ENCODE assay signal across 1 cellular context in the genomic region with DNA sequence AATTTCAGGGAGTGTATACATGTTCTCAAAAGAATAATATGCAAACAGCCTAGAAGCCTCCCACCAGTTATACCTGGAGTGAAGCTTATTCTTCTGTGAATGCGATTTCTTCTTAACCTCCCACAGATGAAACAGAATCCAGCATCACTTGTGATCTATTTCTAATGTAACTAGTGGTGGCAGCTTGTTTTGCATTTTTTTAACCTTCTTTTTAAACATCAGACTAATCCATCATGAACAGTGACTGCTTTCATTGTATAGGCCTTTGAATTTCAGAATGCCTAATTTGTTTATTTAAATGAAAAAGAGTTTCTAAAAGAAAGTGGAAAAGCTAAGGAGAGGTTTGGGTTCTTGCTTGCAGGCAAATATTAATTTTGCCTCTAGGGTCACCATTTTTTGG.
TF ChIP-seq lines count a peak whose summit lies in the region.

No MANE protein-coding gene starts in this region.

TF ChIP-seq in GM23338, 12 proteins besides CTCF, POLR2A, EP300 and RAD21:
- TF ChIP-seq, protein P1, sequence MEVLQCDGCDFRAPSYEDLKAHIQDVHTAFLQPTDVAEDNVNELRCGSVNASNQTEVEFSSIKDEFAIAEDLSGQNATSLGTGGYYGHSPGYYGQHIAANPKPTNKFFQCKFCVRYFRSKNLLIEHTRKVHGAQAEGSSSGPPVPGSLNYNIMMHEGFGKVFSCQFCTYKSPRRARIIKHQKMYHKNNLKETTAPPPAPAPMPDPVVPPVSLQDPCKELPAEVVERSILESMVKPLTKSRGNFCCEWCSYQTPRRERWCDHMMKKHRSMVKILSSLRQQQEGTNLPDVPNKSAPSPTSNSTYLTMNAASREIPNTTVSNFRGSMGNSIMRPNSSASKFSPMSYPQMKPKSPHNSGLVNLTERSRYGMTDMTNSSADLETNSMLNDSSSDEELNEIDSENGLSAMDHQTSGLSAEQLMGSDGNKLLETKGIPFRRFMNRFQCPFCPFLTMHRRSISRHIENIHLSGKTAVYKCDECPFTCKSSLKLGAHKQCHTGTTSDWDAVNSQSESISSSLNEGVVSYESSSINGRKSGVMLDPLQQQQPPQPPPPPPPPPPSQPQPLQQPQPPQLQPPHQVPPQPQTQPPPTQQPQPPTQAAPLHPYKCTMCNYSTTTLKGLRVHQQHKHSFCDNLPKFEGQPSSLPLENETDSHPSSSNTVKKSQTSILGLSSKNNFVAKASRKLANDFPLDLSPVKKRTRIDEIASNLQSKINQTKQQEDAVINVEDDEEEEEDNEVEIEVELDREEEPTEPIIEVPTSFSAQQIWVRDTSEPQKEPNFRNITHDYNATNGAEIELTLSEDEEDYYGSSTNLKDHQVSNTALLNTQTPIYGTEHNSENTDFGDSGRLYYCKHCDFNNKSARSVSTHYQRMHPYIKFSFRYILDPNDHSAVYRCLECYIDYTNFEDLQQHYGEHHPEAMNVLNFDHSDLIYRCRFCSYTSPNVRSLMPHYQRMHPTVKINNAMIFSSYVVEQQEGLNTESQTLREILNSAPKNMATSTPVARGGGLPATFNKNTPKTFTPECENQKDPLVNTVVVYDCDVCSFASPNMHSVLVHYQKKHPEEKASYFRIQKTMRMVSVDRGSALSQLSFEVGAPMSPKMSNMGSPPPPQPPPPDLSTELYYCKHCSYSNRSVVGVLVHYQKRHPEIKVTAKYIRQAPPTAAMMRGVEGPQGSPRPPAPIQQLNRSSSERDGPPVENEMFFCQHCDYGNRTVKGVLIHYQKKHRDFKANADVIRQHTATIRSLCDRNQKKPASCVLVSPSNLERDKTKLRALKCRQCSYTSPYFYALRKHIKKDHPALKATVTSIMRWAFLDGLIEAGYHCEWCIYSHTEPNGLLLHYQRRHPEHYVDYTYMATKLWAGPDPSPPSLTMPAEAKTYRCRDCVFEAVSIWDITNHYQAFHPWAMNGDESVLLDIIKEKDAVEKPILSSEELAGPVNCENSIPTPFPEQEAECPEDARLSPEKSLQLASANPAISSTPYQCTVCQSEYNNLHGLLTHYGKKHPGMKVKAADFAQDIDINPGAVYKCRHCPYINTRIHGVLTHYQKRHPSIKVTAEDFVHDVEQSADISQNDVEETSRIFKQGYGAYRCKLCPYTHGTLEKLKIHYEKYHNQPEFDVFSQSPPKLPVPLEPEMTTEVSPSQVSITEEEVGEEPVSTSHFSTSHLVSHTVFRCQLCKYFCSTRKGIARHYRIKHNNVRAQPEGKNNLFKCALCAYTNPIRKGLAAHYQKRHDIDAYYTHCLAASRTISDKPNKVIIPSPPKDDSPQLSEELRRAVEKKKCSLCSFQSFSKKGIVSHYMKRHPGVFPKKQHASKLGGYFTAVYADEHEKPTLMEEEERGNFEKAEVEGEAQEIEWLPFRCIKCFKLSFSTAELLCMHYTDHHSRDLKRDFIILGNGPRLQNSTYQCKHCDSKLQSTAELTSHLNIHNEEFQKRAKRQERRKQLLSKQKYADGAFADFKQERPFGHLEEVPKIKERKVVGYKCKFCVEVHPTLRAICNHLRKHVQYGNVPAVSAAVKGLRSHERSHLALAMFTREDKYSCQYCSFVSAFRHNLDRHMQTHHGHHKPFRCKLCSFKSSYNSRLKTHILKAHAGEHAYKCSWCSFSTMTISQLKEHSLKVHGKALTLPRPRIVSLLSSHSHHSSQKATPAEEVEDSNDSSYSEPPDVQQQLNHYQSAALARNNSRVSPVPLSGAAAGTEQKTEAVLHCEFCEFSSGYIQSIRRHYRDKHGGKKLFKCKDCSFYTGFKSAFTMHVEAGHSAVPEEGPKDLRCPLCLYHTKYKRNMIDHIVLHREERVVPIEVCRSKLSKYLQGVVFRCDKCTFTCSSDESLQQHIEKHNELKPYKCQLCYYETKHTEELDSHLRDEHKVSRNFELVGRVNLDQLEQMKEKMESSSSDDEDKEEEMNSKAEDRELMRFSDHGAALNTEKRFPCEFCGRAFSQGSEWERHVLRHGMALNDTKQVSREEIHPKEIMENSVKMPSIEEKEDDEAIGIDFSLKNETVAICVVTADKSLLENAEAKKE (CRISPR knock-in tag; IDR thresholded peaks at IDR 0.05): no peak
- no peak for TF ChIP-seq CREB1 (CRISPR knock-in tag; IDR thresholded peaks at IDR 0.05; ENCODE audit: low read depth)
- no peak for TF ChIP-seq EZH2phosphoT487 (IDR thresholded peaks at IDR 0.05; ENCODE audit: unreplicated experiment)
- TF ChIP-seq, protein P2, sequence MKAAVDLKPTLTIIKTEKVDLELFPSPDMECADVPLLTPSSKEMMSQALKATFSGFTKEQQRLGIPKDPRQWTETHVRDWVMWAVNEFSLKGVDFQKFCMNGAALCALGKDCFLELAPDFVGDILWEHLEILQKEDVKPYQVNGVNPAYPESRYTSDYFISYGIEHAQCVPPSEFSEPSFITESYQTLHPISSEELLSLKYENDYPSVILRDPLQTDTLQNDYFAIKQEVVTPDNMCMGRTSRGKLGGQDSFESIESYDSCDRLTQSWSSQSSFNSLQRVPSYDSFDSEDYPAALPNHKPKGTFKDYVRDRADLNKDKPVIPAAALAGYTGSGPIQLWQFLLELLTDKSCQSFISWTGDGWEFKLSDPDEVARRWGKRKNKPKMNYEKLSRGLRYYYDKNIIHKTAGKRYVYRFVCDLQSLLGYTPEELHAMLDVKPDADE (IDR thresholded peaks at IDR 0.05): no peak
- no peak for TF ChIP-seq NANOG (IDR thresholded peaks at IDR 0.05; ENCODE audit: borderline replicate concordance)
- TF ChIP-seq ZNF331 (CRISPR knock-in tag; IDR thresholded peaks at IDR 0.05; ENCODE audit: low read depth): no peak
TF ChIP-seq in GM23338: peak in this region for 0.
